ENCODE assay signal across 27 cellular contexts in the genomic region with DNA sequence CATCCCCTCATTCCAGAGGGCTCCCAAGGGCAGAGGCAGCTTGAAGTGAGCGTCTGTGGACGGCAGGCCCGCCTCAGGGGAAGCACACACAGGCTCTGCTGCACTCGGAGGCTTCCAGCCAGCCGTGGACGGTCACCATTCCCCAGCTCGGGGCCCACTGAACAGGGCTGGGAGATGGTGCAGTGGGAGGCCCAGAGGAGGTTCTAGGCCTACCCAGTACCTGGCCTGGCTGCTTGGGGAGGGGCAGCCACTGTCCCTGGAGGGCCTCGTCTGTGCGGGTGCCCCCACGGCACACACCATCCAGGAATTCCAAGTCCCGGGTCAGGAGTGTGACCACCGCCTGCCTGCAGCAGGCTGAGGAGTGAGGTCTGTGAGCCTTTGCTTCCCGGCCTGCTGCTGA.
DNase-seq lines count a peak whose midpoint lies in the region; ATAC-seq, FAIRE-seq and TF ChIP-seq lines count a peak whose summit lies in the region.
"Had no signal": no experiment of that assay in that cellular context is flagged by ENCODE, and none has a peak within 500 bp of the region (broad histone marks: within the 10 kb centered on the region; RNA-seq: fewer than 3 reads in every experiment).

No MANE protein-coding gene starts in this region.

- H3K27ac Mint-ChIP-seq in activated CD8-positive, alpha-beta T cell treated with anti-CD3 and anti-CD28 coated beads for 36 hours = peak overlapping the region; percentile 38
- H3K27ac Mint-ChIP-seq in activated CD8-positive, alpha-beta T cell treated with anti-CD3 and anti-CD28 coated beads, Interleukin-2, amount 10 ng/mL, durations not matched to agents 7 days and 5 days = no peak overlapping the region
- H3K27ac Mint-ChIP-seq in activated CD8-positive, alpha-beta memory T cell treated with anti-CD3 and anti-CD28 coated beads, Interleukin-2, amount 10 ng/mL, durations not matched to agents 7 days and 5 days = no peak overlapping the region
- H3K27ac Mint-ChIP-seq: activated naive CD4-positive, alpha-beta T cell treated with anti-CD3 and anti-CD28 coated beads, Interleukin-2, amount 50 U/mL, for 24 hours; activated T-helper 1 cell treated with anti-CD3 and anti-CD28 coated beads, Interleukin-12 subunit alpha, Interleukin-12 subunit beta, Interleukin-2, Interleukin-4 antibody, amounts not matched to agents 30 ng/mL and 10 ng/mL and 1 ng/mL, durations not matched to agents 14 hours and 24 hours and 36 hours; CD8-positive, alpha-beta T cell; T-helper 17 cell had no signal

- CTCF ChIA-PET in activated CD8-positive, alpha-beta T cell treated with anti-CD3 and anti-CD28 coated beads for 36 hours (lab: Charles Lee) = no interaction called here
- CTCF ChIA-PET in activated CD8-positive, alpha-beta T cell treated with anti-CD3 and anti-CD28 coated beads, Interleukin-2, amount 10 ng/mL, durations not matched to agents 7 days and 5 days (lab: Charles Lee) = no interaction called here
- CTCF ChIA-PET in K562 (lab: Yijun Ruan, JAX; ENCODE audit: low intra/inter-chr PET ratio) = no interaction called here
- CTCF ChIA-PET in activated CD8-positive, alpha-beta memory T cell treated with anti-CD3 and anti-CD28 coated beads, Interleukin-2, amount 10 ng/mL, durations not matched to agents 7 days and 5 days (lab: Charles Lee) = no interaction called here

- no peak overlapping the region for H4K8ac ChIP-seq in neuronal stem cell (ENCODE audit: low read depth, low read length)

- POLR2A ChIA-PET in activated CD8-positive, alpha-beta T cell treated with anti-CD3 and anti-CD28 coated beads for 36 hours (lab: Charles Lee) = no interaction called here
- POLR2A ChIA-PET in activated CD8-positive, alpha-beta T cell treated with anti-CD3 and anti-CD28 coated beads, Interleukin-2, amount 10 ng/mL, durations not matched to agents 7 days and 5 days (lab: Charles Lee) = no interaction called here
- POLR2A ChIA-PET in K562 (lab: Yijun Ruan, JAX) = interaction anchor here (0.6 to 1.2 kb wide), 2 partner anchors 17 to 19 kb away, joined by 3 to 8 read pairs; no protein-coding TSS in a partner anchor

- no peak for TF ChIP-seq EP300 in K562 (IDR thresholded peaks at IDR 0.05; ENCODE audit: low read length)

- FAIRE-seq in K562 (lab: Jason Lieb, UNC) = no peak
- FAIRE-seq in kidney (lab: Jason Lieb, UNC) = no peak
- FAIRE-seq: TTC549 had no signal

- peaks cover 3% of the 10 kb centered on the region for H3K4me1 Mint-ChIP-seq in activated CD8-positive, alpha-beta T cell treated with anti-CD3 and anti-CD28 coated beads for 36 hours (ENCODE audit: low read depth)
- peaks cover 5% of the 10 kb centered on the region for H3K4me1 Mint-ChIP-seq in activated CD8-positive, alpha-beta T cell treated with anti-CD3 and anti-CD28 coated beads, Interleukin-2, amount 10 ng/mL, durations not matched to agents 7 days and 5 days (ENCODE audit: low read depth)
- H3K4me1 Mint-ChIP-seq in activated CD8-positive, alpha-beta memory T cell treated with anti-CD3 and anti-CD28 coated beads, Interleukin-2, amount 10 ng/mL, durations not matched to agents 7 days and 5 days = peaks cover 9% of the 10 kb centered on the region
- H3K4me1 Mint-ChIP-seq: activated naive CD4-positive, alpha-beta T cell treated with anti-CD3 and anti-CD28 coated beads, Interleukin-2, amount 50 U/mL, for 24 hours; T-helper 17 cell had no signal

- H3K4me1 ChIP-seq in BLaER1 treated with 17β-estradiol and CSF1 and Interleukin-3, amounts not matched to agents 10 nM and 100 nM = peaks cover 47 to 84% (median 71%) of the 10 kb centered on the region in 10 experiments
- H3K4me1 ChIP-seq in K562 (replicated peaks in 1 of 2; ENCODE audit: control insufficient read depth in 2 of 2, insufficient read depth in 2 of 2, low read length in 2 of 2) = peaks cover 0 to 41% of the 10 kb centered on the region in 2 experiments; a peak in 2 of 5 replicates
- peaks cover 5 to 23% of the 10 kb centered on the region in 2 donors for H3K4me1 ChIP-seq in neuronal stem cell (ENCODE audit: control insufficient read depth in 2 of 2, insufficient read depth in 1 of 2, low read depth in 1 of 2, low read length in 2 of 2)
- peaks cover 9 to 18% of the 10 kb centered on the region in 2 donors for H3K4me1 ChIP-seq in kidney (ENCODE audit: control insufficient read depth in 1 of 2, insufficient read depth in 1 of 2, low read depth in 1 of 2, low read length in 2 of 2)

- no peak overlapping the region for H2AFZ ChIP-seq in K562 (ENCODE audit: low read depth, low read length)
- peak overlapping the region; percentile 88 for H2AFZ ChIP-seq in neuronal stem cell (ENCODE audit: low read length)
- H2AFZ ChIP-seq: PC-9 had no signal

- no peak for ATAC-seq in activated CD8-positive, alpha-beta T cell treated with anti-CD3 and anti-CD28 coated beads for 36 hours
- ATAC-seq in activated CD8-positive, alpha-beta T cell treated with anti-CD3 and anti-CD28 coated beads, Interleukin-2, amount 10 ng/mL, durations not matched to agents 7 days and 5 days = no peak
- ATAC-seq in K562 = no peak; the same call in 2 of the 3 replicates
- no peak for ATAC-seq in activated CD8-positive, alpha-beta memory T cell treated with anti-CD3 and anti-CD28 coated beads, Interleukin-2, amount 10 ng/mL, durations not matched to agents 7 days and 5 days
- ATAC-seq: CD8-positive, alpha-beta T cell; psoas muscle; SK-N-SH treated with all-trans-retinoic acid at 6 μM for 48 hours; T-helper 17 cell had no signal

- peaks cover 0 to 10% (median 0%) of the 10 kb centered on the region in 11 experiments; a peak in 5 of 22 replicates for H3K9me3 ChIP-seq in BLaER1 treated with 17β-estradiol and CSF1 and Interleukin-3, amounts not matched to agents 10 nM and 100 nM (replicated peaks in 1 of 11)
- H3K9me3 ChIP-seq in K562 (replicated peaks; ENCODE audit: control insufficient read depth, insufficient read depth, low read depth, low read length) (no peaks in the 10 kb centered on the region), neuronal stem cell (replicated peaks in 1 of 2; ENCODE audit: control insufficient read depth in 2 of 2, insufficient read depth in 1 of 2, low read depth in 1 of 2, low read length in 2 of 2) (peaks cover 0 to 4% of the 10 kb centered on the region in 2 donors), kidney (ENCODE audit: control insufficient read depth in 1 of 2, low read length in 2 of 2) (no peaks in the 10 kb centered on the region)
- H3K9me3 ChIP-seq: left ventricle myocardium inferior, psoas muscle, upper lobe of left lung had no signal

- no peak overlapping the region for H3K23ac ChIP-seq in neuronal stem cell (ENCODE audit: low read depth, low read length, poor library complexity)

- H3K4ac ChIP-seq in neuronal stem cell (ENCODE audit: low read length) = no peak overlapping the region

- H4K91ac ChIP-seq in neuronal stem cell (ENCODE audit: low read depth, low read length, poor library complexity) = no peak overlapping the region

- H3K9me1 ChIP-seq in K562 (ENCODE audit: control insufficient read depth, insufficient read depth, low read length) = no peaks in the 10 kb centered on the region

- H2BK5ac ChIP-seq in neuronal stem cell (ENCODE audit: low read length) = peak overlapping the region; percentile 70

- peak overlapping the region; percentile 93 for H2BK15ac ChIP-seq in neuronal stem cell (ENCODE audit: low read length)

- no peak for TF ChIP-seq CTCF in activated CD8-positive, alpha-beta T cell treated with anti-CD3 and anti-CD28 coated beads for 36 hours (IDR thresholded peaks at IDR 0.05)
- TF ChIP-seq CTCF in K562 (IDR thresholded peaks at IDR 0.05 in 2 of 3, conservative IDR thresholded peaks at IDR 0.05 in 1 of 3; ENCODE audit: insufficient read depth in 2 of 3, low read depth in 1 of 3, low read length in 3 of 3) (no peak), kidney (IDR thresholded peaks at IDR 0.05; ENCODE audit: borderline replicate concordance, extremely low read depth, insufficient read depth) (no peak)

- DNase-seq in activated CD8-positive, alpha-beta T cell treated with anti-CD3 and anti-CD28 coated beads for 36 hours = no peak
- DNase-seq in activated CD8-positive, alpha-beta T cell treated with anti-CD3 and anti-CD28 coated beads, Interleukin-2, amount 10 ng/mL, durations not matched to agents 7 days and 5 days = no peak
- no peak for DNase-seq in K562 (ENCODE audit: extremely low read depth in 1 of 4, low spot score in 3 of 4)
- DNase-seq in neuronal stem cell (ENCODE audit: low spot score) = no peak
- DNase-seq in activated CD8-positive, alpha-beta memory T cell treated with anti-CD3 and anti-CD28 coated beads, Interleukin-2, amount 10 ng/mL, durations not matched to agents 7 days and 5 days = no peak
- DNase-seq in SW480 (ENCODE audit: low spot score) = no peak
- DNase-seq in kidney = no peak
- DNase-seq: 8988T; CD8-positive, alpha-beta T cell; GOT3; left ventricle myocardium inferior; NCI-H1417; NCI-H2029; NCI-H524 treated with DMSO at 0.1 percent for 48 hours; nucleus accumbens; psoas muscle; Right ventricle myocardium superior; stimulated activated CD4-positive, alpha-beta T cell treated with anti-CD3 and anti-CD28 coated beads, Interleukin-4, amount 100 ng/mL, for 4 hours; T-helper 17 cell had no signal

- H2BK12ac ChIP-seq in neuronal stem cell (ENCODE audit: low read length) = peak overlapping the region; percentile 77

- H2AK5ac ChIP-seq in neuronal stem cell (ENCODE audit: low read depth, low read length) = peak overlapping the region; percentile 89

- no peaks in the 10 kb centered on the region for H3K27me3 Mint-ChIP-seq in activated CD8-positive, alpha-beta T cell treated with anti-CD3 and anti-CD28 coated beads for 36 hours
- H3K27me3 Mint-ChIP-seq in activated CD8-positive, alpha-beta T cell treated with anti-CD3 and anti-CD28 coated beads, Interleukin-2, amount 10 ng/mL, durations not matched to agents 7 days and 5 days (ENCODE audit: low read depth) = no peaks in the 10 kb centered on the region
- no peaks in the 10 kb centered on the region for H3K27me3 Mint-ChIP-seq in activated CD8-positive, alpha-beta memory T cell treated with anti-CD3 and anti-CD28 coated beads, Interleukin-2, amount 10 ng/mL, durations not matched to agents 7 days and 5 days
- H3K27me3 Mint-ChIP-seq: activated naive CD4-positive, alpha-beta T cell treated with anti-CD3 and anti-CD28 coated beads, Interleukin-2, amount 50 U/mL, for 24 hours; T-helper 17 cell had no signal

- no peaks in the 10 kb centered on the region for H4K20me1 ChIP-seq in BLaER1 treated with 17β-estradiol and CSF1 and Interleukin-3, amounts not matched to agents 10 nM and 100 nM
- H4K20me1 ChIP-seq in K562 (replicated peaks; ENCODE audit: control insufficient read depth, insufficient read depth, low read length) = 0 out of 2 replicates have a peak, but pooled peaks cover 3% of the 10 kb centered on the region

- intact Hi-C loops in activated CD8-positive, alpha-beta T cell treated with anti-CD3 and anti-CD28 coated beads for 36 hours (cut with micrococcal nuclease) = no loop called here
- intact Hi-C loops in K562 (cut with micrococcal nuclease) (no loop called here), kidney (cut with DNase I) (no loop called here)

- peak overlapping the region; percentile 85 for H3K18ac ChIP-seq in neuronal stem cell (ENCODE audit: low read length)

- no peaks in the 10 kb centered on the region for H3K27me3 ChIP-seq in BLaER1 treated with 17β-estradiol and CSF1 and Interleukin-3, amounts not matched to agents 10 nM and 100 nM
- peaks cover 37 to 95% of the 10 kb centered on the region in 2 experiments; a peak in 4 of 5 replicates for H3K27me3 ChIP-seq in K562 (ENCODE audit: control insufficient read depth in 2 of 2, insufficient read depth in 2 of 2, low read length in 2 of 2)
- no peaks in the 10 kb centered on the region for H3K27me3 ChIP-seq in neuronal stem cell (ENCODE audit: control insufficient read depth in 3 of 3, insufficient read depth in 3 of 3, low read depth in 1 of 3, low read length in 3 of 3)
- H3K27me3 ChIP-seq: upper lobe of left lung had no signal

- no peaks in the 10 kb centered on the region for H3K9me3 Mint-ChIP-seq in activated CD8-positive, alpha-beta T cell treated with anti-CD3 and anti-CD28 coated beads for 36 hours
- H3K9me3 Mint-ChIP-seq in activated CD8-positive, alpha-beta T cell treated with anti-CD3 and anti-CD28 coated beads, Interleukin-2, amount 10 ng/mL, durations not matched to agents 7 days and 5 days (ENCODE audit: insufficient read depth) = no peaks in the 10 kb centered on the region
- H3K9me3 Mint-ChIP-seq in activated CD8-positive, alpha-beta memory T cell treated with anti-CD3 and anti-CD28 coated beads, Interleukin-2, amount 10 ng/mL, durations not matched to agents 7 days and 5 days (ENCODE audit: low read depth) = no peaks in the 10 kb centered on the region
- H3K9me3 Mint-ChIP-seq: activated naive CD4-positive, alpha-beta T cell treated with anti-CD3 and anti-CD28 coated beads, Interleukin-2, amount 50 U/mL, for 24 hours; activated T-helper 1 cell treated with anti-CD3 and anti-CD28 coated beads, Interleukin-12 subunit alpha, Interleukin-12 subunit beta, Interleukin-2, Interleukin-4 antibody, amounts not matched to agents 30 ng/mL and 10 ng/mL and 1 ng/mL, durations not matched to agents 14 hours and 24 hours and 36 hours; CD8-positive, alpha-beta T cell had no signal

- in situ Hi-C loops in K562 (cut with MboI) = no loop called here

- peak overlapping the region; percentile 10 to 77 (median 71); a peak in 20 of 22 replicates for H3K9ac ChIP-seq in BLaER1 treated with 17β-estradiol and CSF1 and Interleukin-3, amounts not matched to agents 10 nM and 100 nM
- peak overlapping the region in 1 of 2 experiments; percentile 23; a peak in 1 of 4 replicates for H3K9ac ChIP-seq in K562 (ENCODE audit: insufficient read depth in 1 of 2, low read depth in 2 of 2, low read length in 2 of 2)
- no peak overlapping the region for H3K9ac ChIP-seq in neuronal stem cell (ENCODE audit: low read depth, low read length, poor library complexity)
- no peak overlapping the region for H3K9ac ChIP-seq in kidney (ENCODE audit: low read length in 2 of 2)

- TF ChIP-seq RAD21 in K562 (CRISPR knock-in tag; conservative IDR thresholded peaks at IDR 0.05 in 1 of 2, IDR thresholded peaks at IDR 0.05 in 1 of 2) = no peak

- H3K36me3 Mint-ChIP-seq in activated CD8-positive, alpha-beta T cell treated with anti-CD3 and anti-CD28 coated beads for 36 hours (ENCODE audit: low read depth) = no peaks in the 10 kb centered on the region
- no peaks in the 10 kb centered on the region for H3K36me3 Mint-ChIP-seq in activated CD8-positive, alpha-beta T cell treated with anti-CD3 and anti-CD28 coated beads, Interleukin-2, amount 10 ng/mL, durations not matched to agents 7 days and 5 days (ENCODE audit: low read depth)
- no peaks in the 10 kb centered on the region for H3K36me3 Mint-ChIP-seq in activated CD8-positive, alpha-beta memory T cell treated with anti-CD3 and anti-CD28 coated beads, Interleukin-2, amount 10 ng/mL, durations not matched to agents 7 days and 5 days
- H3K36me3 Mint-ChIP-seq: activated naive CD4-positive, alpha-beta T cell treated with anti-CD3 and anti-CD28 coated beads, Interleukin-2, amount 50 U/mL, for 24 hours; CD8-positive, alpha-beta T cell had no signal

- peaks cover 3% of the 10 kb centered on the region for H3K79me1 ChIP-seq in neuronal stem cell (ENCODE audit: low read depth, low read length)

- WGBS in K562 (ENCODE audit: insufficient coverage, low coverage, missing lambda C conversion rate) = 13% methylated on average over 13 of the region's 13 CpGs
- no CpG with 5 or more reads among the region's 13 CpGs for WGBS in neuronal stem cell (ENCODE audit: extremely low coverage in 2 of 2, insufficient read length in 2 of 2, insufficient replicate concordance in 1 of 2), 2 donors

- no peak overlapping the region for H3K4me3 Mint-ChIP-seq in activated CD8-positive, alpha-beta T cell treated with anti-CD3 and anti-CD28 coated beads for 36 hours
- no peak overlapping the region for H3K4me3 Mint-ChIP-seq in activated CD8-positive, alpha-beta T cell treated with anti-CD3 and anti-CD28 coated beads, Interleukin-2, amount 10 ng/mL, durations not matched to agents 7 days and 5 days
- H3K4me3 Mint-ChIP-seq in activated CD8-positive, alpha-beta memory T cell treated with anti-CD3 and anti-CD28 coated beads, Interleukin-2, amount 10 ng/mL, durations not matched to agents 7 days and 5 days = no peak overlapping the region
- H3K4me3 Mint-ChIP-seq: activated naive CD4-positive, alpha-beta T cell treated with anti-CD3 and anti-CD28 coated beads, Interleukin-2, amount 50 U/mL, for 24 hours; activated T-helper 1 cell treated with anti-CD3 and anti-CD28 coated beads, Interleukin-12 subunit alpha, Interleukin-12 subunit beta, Interleukin-2, Interleukin-4 antibody, amounts not matched to agents 30 ng/mL and 10 ng/mL and 1 ng/mL, durations not matched to agents 14 hours and 24 hours and 36 hours; CD8-positive, alpha-beta T cell; T-helper 17 cell had no signal

- peak overlapping the region; percentile 83 for H2BK120ac ChIP-seq in neuronal stem cell (ENCODE audit: low read depth, low read length)

- H3K79me2 ChIP-seq in K562 (ENCODE audit: control insufficient read depth, insufficient read depth, low read length) = no peaks in the 10 kb centered on the region

- no peak for TF ChIP-seq POLR2A in K562 (conservative IDR thresholded peaks at IDR 0.05)

- no TSS peak for BruUV-seq in K562 (replicated peaks; lab: Mats Ljungman, UMichigan)

- peak overlapping the region; percentile 73 to 93 (median 86) for H3K27ac ChIP-seq in BLaER1 treated with 17β-estradiol and CSF1 and Interleukin-3, amounts not matched to agents 10 nM and 100 nM
- H3K27ac ChIP-seq in K562 (ENCODE audit: extremely low read depth, low read depth, low read length) = no peak overlapping the region
- no peak overlapping the region for H3K27ac ChIP-seq in neuronal stem cell (replicated peaks; ENCODE audit: low read length)
- H3K27ac ChIP-seq in kidney (ENCODE audit: low read depth in 2 of 2, low read length in 2 of 2) = no peak overlapping the region
- H3K27ac ChIP-seq: coronary artery, left ventricle myocardium inferior, PC-9, psoas muscle had no signal

- H3K4me2 ChIP-seq in BLaER1 treated with 17β-estradiol and CSF1 and Interleukin-3, amounts not matched to agents 10 nM and 100 nM = peak overlapping the region; percentile 63 to 91 (median 82)
- H3K4me2 ChIP-seq in K562 (ENCODE audit: insufficient read depth, low read length) (no peak overlapping the region), neuronal stem cell (ENCODE audit: insufficient read depth, low read length, poor library complexity, severe bottlenecking) (no peak overlapping the region)
- H3K4me2 ChIP-seq: PC-9 had no signal

- H3K14ac ChIP-seq in neuronal stem cell (ENCODE audit: low read length) = peak overlapping the region; percentile 43

- no peak overlapping the region; a peak in 1 of 20 replicates for H3K4me3 ChIP-seq in BLaER1 treated with 17β-estradiol and CSF1 and Interleukin-3, amounts not matched to agents 10 nM and 100 nM
- no peak overlapping the region for H3K4me3 ChIP-seq in K562
- no peak overlapping the region for H3K4me3 ChIP-seq in neuronal stem cell (ENCODE audit: low read length in 2 of 2)
- H3K4me3 ChIP-seq in kidney (ENCODE audit: low read length in 2 of 2) = no peak overlapping the region
- H3K4me3 ChIP-seq: coronary artery, left ventricle myocardium inferior, PC-9, psoas muscle, upper lobe of left lung had no signal

- H3K36me3 ChIP-seq in BLaER1 treated with 17β-estradiol and CSF1 and Interleukin-3, amounts not matched to agents 10 nM and 100 nM = no peaks in the 10 kb centered on the region
- H3K36me3 ChIP-seq in K562 (ENCODE audit: control insufficient read depth, insufficient read depth, low read length) (no peaks in the 10 kb centered on the region), neuronal stem cell (replicated peaks in 1 of 2; ENCODE audit: control insufficient read depth in 2 of 2, insufficient read depth in 2 of 2, low read length in 2 of 2) (no peaks in the 10 kb centered on the region), kidney (ENCODE audit: control insufficient read depth in 1 of 2, insufficient read depth in 2 of 2, low read length in 2 of 2) (no peaks in the 10 kb centered on the region)
- H3K36me3 ChIP-seq: left ventricle myocardium inferior, upper lobe of left lung had no signal

Comparison
In these comparisons a context has a peak if more than half of its experiments do, and no peak if none do; other contexts are left out.
1. H3K27ac ChIP-seq: peak in BLaER1 treated with 17β-estradiol and CSF1 and Interleukin-3, amounts not matched to agents 10 nM and 100 nM (11 of 11); none in K562 (single experiment), neuronal stem cell (single experiment) and kidney (0 of 2).
2. H3K4me2 ChIP-seq: peak in BLaER1 treated with 17β-estradiol and CSF1 and Interleukin-3, amounts not matched to agents 10 nM and 100 nM (11 of 11); none in K562 (single experiment) and neuronal stem cell (single experiment).
3. H3K9ac ChIP-seq: peak in BLaER1 treated with 17β-estradiol and CSF1 and Interleukin-3, amounts not matched to agents 10 nM and 100 nM (11 of 11); none in neuronal stem cell (single experiment) and kidney (0 of 2).